Comparison of ENCODE assay signal across 1 cellular context in the genomic region with DNA sequence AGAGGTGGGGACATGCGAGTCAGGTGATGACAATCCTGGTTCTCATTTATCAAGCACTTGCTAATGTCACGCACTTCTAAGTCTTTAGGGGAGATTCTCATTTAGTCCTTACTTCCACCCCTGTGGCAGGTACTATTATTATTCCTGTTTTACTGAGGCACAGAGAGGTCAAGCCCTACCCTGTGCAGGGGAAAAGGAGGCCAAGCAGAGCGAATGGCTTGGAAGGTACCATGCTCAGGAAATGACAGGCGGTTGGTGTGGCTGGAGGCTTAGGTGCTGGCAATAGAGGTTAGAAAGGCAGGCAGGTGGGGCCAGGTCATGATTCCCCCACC.
TF ChIP-seq lines count a peak whose summit lies in the region.

No MANE protein-coding gene starts in this region.

TF ChIP-seq in GM23338, 12 proteins besides CTCF, POLR2A, EP300 and RAD21 (continued from another document):
- TF ChIP-seq, protein P1, sequence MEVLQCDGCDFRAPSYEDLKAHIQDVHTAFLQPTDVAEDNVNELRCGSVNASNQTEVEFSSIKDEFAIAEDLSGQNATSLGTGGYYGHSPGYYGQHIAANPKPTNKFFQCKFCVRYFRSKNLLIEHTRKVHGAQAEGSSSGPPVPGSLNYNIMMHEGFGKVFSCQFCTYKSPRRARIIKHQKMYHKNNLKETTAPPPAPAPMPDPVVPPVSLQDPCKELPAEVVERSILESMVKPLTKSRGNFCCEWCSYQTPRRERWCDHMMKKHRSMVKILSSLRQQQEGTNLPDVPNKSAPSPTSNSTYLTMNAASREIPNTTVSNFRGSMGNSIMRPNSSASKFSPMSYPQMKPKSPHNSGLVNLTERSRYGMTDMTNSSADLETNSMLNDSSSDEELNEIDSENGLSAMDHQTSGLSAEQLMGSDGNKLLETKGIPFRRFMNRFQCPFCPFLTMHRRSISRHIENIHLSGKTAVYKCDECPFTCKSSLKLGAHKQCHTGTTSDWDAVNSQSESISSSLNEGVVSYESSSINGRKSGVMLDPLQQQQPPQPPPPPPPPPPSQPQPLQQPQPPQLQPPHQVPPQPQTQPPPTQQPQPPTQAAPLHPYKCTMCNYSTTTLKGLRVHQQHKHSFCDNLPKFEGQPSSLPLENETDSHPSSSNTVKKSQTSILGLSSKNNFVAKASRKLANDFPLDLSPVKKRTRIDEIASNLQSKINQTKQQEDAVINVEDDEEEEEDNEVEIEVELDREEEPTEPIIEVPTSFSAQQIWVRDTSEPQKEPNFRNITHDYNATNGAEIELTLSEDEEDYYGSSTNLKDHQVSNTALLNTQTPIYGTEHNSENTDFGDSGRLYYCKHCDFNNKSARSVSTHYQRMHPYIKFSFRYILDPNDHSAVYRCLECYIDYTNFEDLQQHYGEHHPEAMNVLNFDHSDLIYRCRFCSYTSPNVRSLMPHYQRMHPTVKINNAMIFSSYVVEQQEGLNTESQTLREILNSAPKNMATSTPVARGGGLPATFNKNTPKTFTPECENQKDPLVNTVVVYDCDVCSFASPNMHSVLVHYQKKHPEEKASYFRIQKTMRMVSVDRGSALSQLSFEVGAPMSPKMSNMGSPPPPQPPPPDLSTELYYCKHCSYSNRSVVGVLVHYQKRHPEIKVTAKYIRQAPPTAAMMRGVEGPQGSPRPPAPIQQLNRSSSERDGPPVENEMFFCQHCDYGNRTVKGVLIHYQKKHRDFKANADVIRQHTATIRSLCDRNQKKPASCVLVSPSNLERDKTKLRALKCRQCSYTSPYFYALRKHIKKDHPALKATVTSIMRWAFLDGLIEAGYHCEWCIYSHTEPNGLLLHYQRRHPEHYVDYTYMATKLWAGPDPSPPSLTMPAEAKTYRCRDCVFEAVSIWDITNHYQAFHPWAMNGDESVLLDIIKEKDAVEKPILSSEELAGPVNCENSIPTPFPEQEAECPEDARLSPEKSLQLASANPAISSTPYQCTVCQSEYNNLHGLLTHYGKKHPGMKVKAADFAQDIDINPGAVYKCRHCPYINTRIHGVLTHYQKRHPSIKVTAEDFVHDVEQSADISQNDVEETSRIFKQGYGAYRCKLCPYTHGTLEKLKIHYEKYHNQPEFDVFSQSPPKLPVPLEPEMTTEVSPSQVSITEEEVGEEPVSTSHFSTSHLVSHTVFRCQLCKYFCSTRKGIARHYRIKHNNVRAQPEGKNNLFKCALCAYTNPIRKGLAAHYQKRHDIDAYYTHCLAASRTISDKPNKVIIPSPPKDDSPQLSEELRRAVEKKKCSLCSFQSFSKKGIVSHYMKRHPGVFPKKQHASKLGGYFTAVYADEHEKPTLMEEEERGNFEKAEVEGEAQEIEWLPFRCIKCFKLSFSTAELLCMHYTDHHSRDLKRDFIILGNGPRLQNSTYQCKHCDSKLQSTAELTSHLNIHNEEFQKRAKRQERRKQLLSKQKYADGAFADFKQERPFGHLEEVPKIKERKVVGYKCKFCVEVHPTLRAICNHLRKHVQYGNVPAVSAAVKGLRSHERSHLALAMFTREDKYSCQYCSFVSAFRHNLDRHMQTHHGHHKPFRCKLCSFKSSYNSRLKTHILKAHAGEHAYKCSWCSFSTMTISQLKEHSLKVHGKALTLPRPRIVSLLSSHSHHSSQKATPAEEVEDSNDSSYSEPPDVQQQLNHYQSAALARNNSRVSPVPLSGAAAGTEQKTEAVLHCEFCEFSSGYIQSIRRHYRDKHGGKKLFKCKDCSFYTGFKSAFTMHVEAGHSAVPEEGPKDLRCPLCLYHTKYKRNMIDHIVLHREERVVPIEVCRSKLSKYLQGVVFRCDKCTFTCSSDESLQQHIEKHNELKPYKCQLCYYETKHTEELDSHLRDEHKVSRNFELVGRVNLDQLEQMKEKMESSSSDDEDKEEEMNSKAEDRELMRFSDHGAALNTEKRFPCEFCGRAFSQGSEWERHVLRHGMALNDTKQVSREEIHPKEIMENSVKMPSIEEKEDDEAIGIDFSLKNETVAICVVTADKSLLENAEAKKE (CRISPR knock-in tag; IDR thresholded peaks at IDR 0.05): no peak
- no peak for TF ChIP-seq POLR2AphosphoS5 (IDR thresholded peaks at IDR 0.05; ENCODE audit: low read depth)
